ENCODE assay signal across 2 cellular contexts in genomic region chr16:75456971-75457370, GRCh38.
TF ChIP-seq lines count a peak whose summit lies in the region.

No MANE protein-coding gene starts in this region.

TF ChIP-seq in GM23338, 12 proteins besides CTCF, POLR2A, EP300 and RAD21:
- TF ChIP-seq EZH2 (IDR thresholded peaks at IDR 0.05; ENCODE audit: low read depth, unreplicated experiment) = no peak
- no peak for TF ChIP-seq ZNF331 (CRISPR knock-in tag; IDR thresholded peaks at IDR 0.05; ENCODE audit: low read depth)
- no peak for TF ChIP-seq ZNF114 (CRISPR knock-in tag; IDR thresholded peaks at IDR 0.05)
- TF ChIP-seq STAT1 (IDR thresholded peaks at IDR 0.05; ENCODE audit: unreplicated experiment) = no peak
- no peak for TF ChIP-seq JUNB (IDR thresholded peaks at IDR 0.05; ENCODE audit: unreplicated experiment)
- no peak for TF ChIP-seq ZNF462 (CRISPR knock-in tag; IDR thresholded peaks at IDR 0.05)
- TF ChIP-seq REST (IDR thresholded peaks at IDR 0.05; ENCODE audit: unreplicated experiment) = no peak
- no peak for TF ChIP-seq ETS1 (IDR thresholded peaks at IDR 0.05)
TF ChIP-seq in GM23338: peak in this region for 0.

TF ChIP-seq in H1, 55 proteins besides CTCF, POLR2A, EP300 and RAD21:
- TF ChIP-seq CHD1 (IDR thresholded peaks at IDR 0.05; ENCODE audit: low read depth, low read length) = no peak
- no peak for TF ChIP-seq KDM1A (IDR thresholded peaks at IDR 0.05; ENCODE audit: borderline replicate concordance, low read length)
- TF ChIP-seq SUZ12 (IDR thresholded peaks at IDR 0.05; ENCODE audit: low read length) = no peak
- no peak for TF ChIP-seq RBBP5 (IDR thresholded peaks at IDR 0.05; ENCODE audit: borderline replicate concordance, low read depth, low read length)
- no peak for TF ChIP-seq MAX (IDR thresholded peaks at IDR 0.05)
- TF ChIP-seq BRCA1 (IDR thresholded peaks at IDR 0.05; ENCODE audit: low read depth, low read length) = no peak
- no peak for TF ChIP-seq TAF1 (IDR thresholded peaks at IDR 0.05; ENCODE audit: low read depth, low read length)
- no peak for TF ChIP-seq FOSL1 (IDR thresholded peaks at IDR 0.05; ENCODE audit: insufficient read depth, low read depth, low read length)
- TF ChIP-seq CHD2 (IDR thresholded peaks at IDR 0.05; ENCODE audit: low read length) = no peak
- TF ChIP-seq JUN (IDR thresholded peaks at IDR 0.05; ENCODE audit: low read depth, low read length) = no peak
